Comparison of ENCODE assay signal across 10 cellular contexts in the genomic region with DNA sequence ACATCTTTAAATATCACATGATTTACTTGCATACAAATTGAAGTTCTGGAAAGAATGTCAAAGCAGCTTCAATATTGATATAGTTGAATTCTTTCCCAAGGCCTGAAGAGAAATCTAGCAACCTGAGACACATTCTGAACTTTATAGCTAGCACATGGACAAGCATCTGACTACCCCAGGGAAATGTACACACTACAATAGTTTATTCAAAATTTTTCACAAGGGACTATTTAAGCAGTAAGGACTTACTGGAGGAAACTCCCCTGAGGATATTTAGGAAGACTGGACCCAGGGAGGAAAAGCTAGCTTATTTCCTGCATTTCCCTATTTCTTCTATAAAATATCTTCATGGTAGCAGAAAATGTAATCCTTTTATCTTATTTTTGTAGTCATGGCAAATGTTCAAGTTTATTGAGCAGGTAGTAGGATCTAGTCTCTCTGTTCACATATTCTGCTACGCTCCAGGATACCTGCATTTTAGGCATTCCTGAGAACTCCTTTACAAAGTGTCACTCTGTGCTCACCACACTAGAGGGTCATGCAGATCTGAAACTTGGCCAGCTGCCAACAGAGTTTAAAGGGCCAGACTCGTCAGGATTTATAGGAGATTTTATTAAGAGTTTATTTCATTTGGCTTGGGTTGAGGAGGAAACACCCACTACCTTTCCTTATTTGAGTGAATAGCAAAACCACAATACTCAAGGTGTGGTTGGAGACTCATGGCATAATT.
DNase-seq lines count a peak whose midpoint lies in the region; ATAC-seq and TF ChIP-seq lines count a peak whose summit lies in the region.
"Had no signal": no experiment of that assay in that cellular context is flagged by ENCODE, and none has a peak within 500 bp of the region (broad histone marks: within the 10 kb centered on the region; RNA-seq: fewer than 3 reads in every experiment).

No MANE protein-coding gene starts in this region.

- DNase-seq in Ammon's horn (ENCODE audit: low spot score) (peak; percentile 36), M059J (ENCODE audit: low read depth) (peak; percentile 4), astrocyte of the cerebellum (ENCODE audit: low read depth) (peak; percentile 6), kidney epithelial cell (ENCODE audit: low read depth) (peak; percentile 7), GM13976 (ENCODE audit: low spot score) (no peak), cerebellum (ENCODE audit: low spot score) (no peak), NCI-H345 treated with DMSO at 0.1 percent for 48 hours (lab: John Stamatoyannopoulos, UW; ENCODE audit: unreplicated experiment) (no peak)
- DNase-seq: activated CD4-positive, alpha-beta T cell treated with anti-CD3 and anti-CD28 coated beads for 4 hours; CD4-positive, alpha-beta T cell had no signal

- H3K27me3 ChIP-seq in kidney epithelial cell (ENCODE audit: control insufficient read depth, insufficient read depth, low read length), result no peaks in the 10 kb centered on the region

- in situ Hi-C loops in astrocyte of the cerebellum (cut with HindIII; ENCODE audit: low sequenced_read_pairs) (no loop called here), GM13976 (cut with MboI; ENCODE audit: low sequenced_read_pairs, unreplicated experiment) (no loop called here)

- H3K36me3 ChIP-seq in kidney epithelial cell (ENCODE audit: control insufficient read depth, insufficient read depth, low read length), result no peaks in the 10 kb centered on the region

- H3K4me3 ChIP-seq in astrocyte of the cerebellum (ENCODE audit: low read depth, low read length), result no peak overlapping the region
- no peak overlapping the region for H3K4me3 ChIP-seq in kidney epithelial cell (ENCODE audit: low read depth, low read length)

- TF ChIP-seq CTCF in astrocyte of the cerebellum (IDR thresholded peaks at IDR 0.05; ENCODE audit: low read depth, low read length, missing control alignments) (no peak), kidney epithelial cell (IDR thresholded peaks at IDR 0.05; ENCODE audit: insufficient read depth, low read length, poor library complexity, severe bottlenecking) (no peak), GM13976 (IDR thresholded peaks at IDR 0.05; ENCODE audit: borderline replicate concordance, control extremely low read depth, extremely low read depth, insufficient read depth, missing control alignments) (no peak)

- ATAC-seq in HG03139 (IDR thresholded peaks at IDR 0.05; ENCODE audit: unreplicated experiment), result no peak

Comparison
In these comparisons a context has a peak if more than half of its experiments do, and no peak if none do; other contexts are left out.
1. DNase-seq: peak in Ammon's horn (single experiment), M059J (single experiment), astrocyte of the cerebellum (single experiment) and kidney epithelial cell (single experiment); none in GM13976 (single experiment), cerebellum (single experiment) and NCI-H345 treated with DMSO at 0.1 percent for 48 hours (single experiment).